In genomic region chr2:105910497-105911238, GRCh38 we compare ENCODE assay signal across 1 cellular context.
TF ChIP-seq lines count a peak whose summit lies in the region.

No MANE protein-coding gene starts in this region.

TF ChIP-seq in HepG2, 621 proteins besides CTCF, POLR2A, EP300 and RAD21 (continued from another document and continues in another):
- TF ChIP-seq TBP (CRISPR knock-in tag; IDR thresholded peaks at IDR 0.05) (no peak), ZNF792 (CRISPR knock-in tag; IDR thresholded peaks at IDR 0.05) (0 out of 2 replicates have a peak, but pooled peaks have one; percentile 55), ARNTL (CRISPR knock-in tag; IDR thresholded peaks at IDR 0.05) (peak; percentile 73), PBX3 (CRISPR knock-in tag; IDR thresholded peaks at IDR 0.05; ENCODE audit: borderline replicate concordance) (no peak), ELK4 (CRISPR knock-in tag; IDR thresholded peaks at IDR 0.05; ENCODE audit: borderline replicate concordance) (no peak), TAF1 (CRISPR knock-in tag; IDR thresholded peaks at IDR 0.05) (no peak), CEBPZ (IDR thresholded peaks at IDR 0.05; ENCODE audit: low read length) (no peak), PCBP2 (optimal IDR thresholded peaks at IDR 0.05; ENCODE audit: low read depth, low read length, poor library complexity, severe bottlenecking) (no peak), HIC2 (CRISPR knock-in tag; IDR thresholded peaks at IDR 0.05; ENCODE audit: low read depth) (no peak; the same call in 1 of the 2 replicates), SAP130 (CRISPR knock-in tag; IDR thresholded peaks at IDR 0.05; ENCODE audit: low read depth) (peak; percentile 74), TCF12 (IDR thresholded peaks at IDR 0.05) (no peak), TCF12 (CRISPR knock-in tag; IDR thresholded peaks at IDR 0.05) (no peak), NFYB (CRISPR knock-in tag; IDR thresholded peaks at IDR 0.05) (no peak), ZNF570 (CRISPR knock-in tag; IDR thresholded peaks at IDR 0.05; ENCODE audit: borderline replicate concordance) (no peak), ZNF264 (CRISPR knock-in tag; IDR thresholded peaks at IDR 0.05) (peak; percentile 51; the same call in 1 of the 2 replicates), ZNF432 (CRISPR knock-in tag; IDR thresholded peaks at IDR 0.05; ENCODE audit: borderline replicate concordance) (no peak), ATRX (CRISPR knock-in tag; IDR thresholded peaks at IDR 0.05; ENCODE audit: borderline replicate concordance) (no peak), NCOA1 (CRISPR knock-in tag; IDR thresholded peaks at IDR 0.05) (no peak; the same call in 1 of the 2 replicates), TEAD3 (CRISPR knock-in tag; optimal IDR thresholded peaks at IDR 0.05; ENCODE audit: borderline replicate concordance) (no peak), GLMP (CRISPR knock-in tag; IDR thresholded peaks at IDR 0.05; ENCODE audit: borderline replicate concordance) (no peak), ZNF207 (IDR thresholded peaks at IDR 0.05; ENCODE audit: borderline replicate concordance) (no peak), CCAR2 (optimal IDR thresholded peaks at IDR 0.05; ENCODE audit: low read depth, low read length) (no peak), HMGXB4 (CRISPR knock-in tag; IDR thresholded peaks at IDR 0.05; ENCODE audit: borderline replicate concordance in 1 of 2, low read depth in 1 of 2) (no peak), KLF6 (CRISPR knock-in tag; IDR thresholded peaks at IDR 0.05) (0 out of 2 replicates have a peak, but pooled peaks have one; percentile 20), POLR2AphosphoS5 (IDR thresholded peaks at IDR 0.05; ENCODE audit: low read depth, low read length) (no peak), STAG1 (CRISPR knock-in tag; IDR thresholded peaks at IDR 0.05) (no peak), ZNF598 (CRISPR knock-in tag; IDR thresholded peaks at IDR 0.05; ENCODE audit: borderline replicate concordance) (no peak), KIAA2018 (CRISPR knock-in tag; IDR thresholded peaks at IDR 0.05; ENCODE audit: borderline replicate concordance) (no peak), GATAD2A (CRISPR knock-in tag; IDR thresholded peaks at IDR 0.05) (peak; percentile 100), DNMT3B (CRISPR knock-in tag; conservative IDR thresholded peaks at IDR 0.05) (peak; percentile 65; the same call in 1 of the 2 replicates), GFI1 (CRISPR knock-in tag; IDR thresholded peaks at IDR 0.05; ENCODE audit: borderline replicate concordance) (no peak), RBFOX2 (IDR thresholded peaks at IDR 0.05; ENCODE audit: low read depth, low read length) (no peak), ZNF768 (CRISPR knock-in tag; IDR thresholded peaks at IDR 0.05) (no peak), ZNF770 (CRISPR knock-in tag; IDR thresholded peaks at IDR 0.05) (no peak), JUNB (CRISPR knock-in tag; IDR thresholded peaks at IDR 0.05; ENCODE audit: borderline replicate concordance) (no peak), ZNF180 (CRISPR knock-in tag; IDR thresholded peaks at IDR 0.05; ENCODE audit: borderline replicate concordance, low read depth) (no peak), ZNF232 (CRISPR knock-in tag; IDR thresholded peaks at IDR 0.05; ENCODE audit: borderline replicate concordance) (peak; percentile 69; the same call in 1 of the 2 replicates), ZNF354B (CRISPR knock-in tag; IDR thresholded peaks at IDR 0.05) (no peak), CBFB (CRISPR knock-in tag; IDR thresholded peaks at IDR 0.05) (0 out of 2 replicates have a peak, but pooled peaks have one; percentile 32), GATAD1 (CRISPR knock-in tag; IDR thresholded peaks at IDR 0.05) (0 out of 2 replicates have a peak, but pooled peaks have one; percentile 26)
